ENCODE assay signal across 22 cellular contexts in genomic region chr6:153056308-153056707, GRCh38.
"Had no signal": no experiment of that assay in that cellular context is flagged by ENCODE, and none has a peak within 500 bp of the region (broad histone marks: within the 10 kb centered on the region; RNA-seq: fewer than 3 reads in every experiment).

No MANE protein-coding gene starts in this region.

- H3K4me1 ChIP-seq: esophagus squamous epithelium, right lobe of liver, tibial nerve, upper lobe of left lung had no signal

- H3K4me3 ChIP-seq: coronary artery, esophagus squamous epithelium, lung, neural progenitor cell, right lobe of liver, thoracic aorta, tibial nerve, upper lobe of left lung had no signal

- H3K4me2 ChIP-seq: neural progenitor cell had no signal

- H3K36me3 ChIP-seq: esophagus squamous epithelium, neural progenitor cell, right lobe of liver, thoracic aorta, tibial nerve, upper lobe of left lung had no signal

- DNase-seq: dermis blood vessel endothelial cell; effector memory CD4-positive, alpha-beta T cell; erythroblast; esophagus squamous epithelium; foreskin melanocyte; hypothalamus; immature natural killer cell; mesenchymal stem cell; midbrain; naive thymus-derived CD4-positive, alpha-beta T cell; right lobe of liver; small intestine; stimulated activated CD4-positive, alpha-beta T cell treated with anti-CD3 and anti-CD28 coated beads, Interleukin-15, amount 100 ng/mL, for 24 hours; stimulated activated CD4-positive, alpha-beta T cell treated with anti-CD3 and anti-CD28 coated beads, Interleukin-2, amount 100 ng/mL, for 48 hours; stimulated activated naive B cell treated with anti-CD40 and anti-IgM and Interleukin-4, amounts not matched to agents 10 μg/mL and 1 μg/mL and 100 μg/mL, for 72 hours; upper lobe of left lung had no signal

- H3K27me3 ChIP-seq: esophagus squamous epithelium, neural progenitor cell, right lobe of liver, tibial nerve, upper lobe of left lung had no signal

- H2AFZ ChIP-seq: neural progenitor cell, parathyroid adenoma had no signal

- H3K9ac ChIP-seq: neural progenitor cell, parathyroid adenoma had no signal

- ATAC-seq: naive thymus-derived CD4-positive, alpha-beta T cell; right lobe of liver; stimulated activated naive B cell treated with anti-CD40 and anti-IgM and Interleukin-4, amounts not matched to agents 10 μg/mL and 1 μg/mL and 100 μg/mL, for 72 hours had no signal

- H3K9me3 ChIP-seq: esophagus squamous epithelium, right lobe of liver, thoracic aorta, upper lobe of left lung had no signal

- H3K27ac ChIP-seq: coronary artery, esophagus squamous epithelium, neural progenitor cell, parathyroid adenoma, right lobe of liver, thoracic aorta, tibial nerve, upper lobe of left lung had no signal

- H3K79me2 ChIP-seq: parathyroid adenoma had no signal
